In the genomic region with DNA sequence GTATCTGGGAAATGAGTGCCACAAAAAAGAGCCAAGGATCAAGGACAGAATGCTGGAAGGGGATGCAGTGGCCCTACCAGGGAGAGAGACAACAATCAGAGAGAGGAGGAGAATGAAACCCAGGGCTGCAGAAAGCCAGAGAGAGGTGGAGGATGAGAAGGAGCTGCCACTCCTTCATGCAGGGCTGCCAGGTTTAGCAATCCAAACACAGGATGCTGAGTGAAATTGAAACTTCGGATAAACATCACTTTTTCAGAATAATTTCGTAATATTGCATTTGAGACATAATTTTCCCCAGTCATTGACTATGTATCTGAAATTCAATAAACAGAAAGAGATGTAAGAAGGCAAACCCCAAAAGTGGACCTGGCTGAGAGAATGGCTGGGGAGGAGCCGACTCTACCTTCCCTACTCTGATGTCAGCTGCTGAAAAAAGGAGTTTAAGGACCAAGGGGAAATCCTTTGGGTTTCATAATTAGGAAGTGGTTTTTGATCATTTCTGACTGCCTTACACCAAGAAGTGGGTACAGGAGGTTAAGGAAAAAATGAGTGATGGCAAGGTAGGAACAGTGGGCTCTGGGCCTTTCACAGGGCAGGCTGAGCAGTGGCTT, we compare ENCODE assay signal across 12 cellular contexts. TPM values are rescaled to one million over a fixed set of nuclear protein-coding genes. Genes with fewer than 3 reads are reported as not detected.
DNase-seq lines count a peak whose midpoint lies in the region; ATAC-seq and TF ChIP-seq lines count a peak whose summit lies in the region.
"Had no signal": no experiment of that assay in that cellular context is flagged by ENCODE, and none has a peak within 500 bp of the region (broad histone marks: within the 10 kb centered on the region; RNA-seq: fewer than 3 reads in every experiment).

No MANE protein-coding gene starts in this region.

- peak; percentile 79 for DNase-seq in MV-4-11 (lab: John Stamatoyannopoulos, UW)
- no peak for DNase-seq in RPMI8226
- DNase-seq in DMS153 (lab: John Stamatoyannopoulos, UW) = no peak
- no peak for DNase-seq in T1000 (lab: John Stamatoyannopoulos, UW)
- DNase-seq in ovary = no peak
- DNase-seq: adrenal gland; mammary epithelial cell; NCI-H446 treated with DMSO at 0.1 percent for 48 hours; stimulated activated CD4-positive, alpha-beta T cell treated with anti-CD3 and anti-CD28 coated beads, Interleukin-12 subunit alpha, Interleukin-12 subunit beta, amount 100 ng/mL, for 4 hours had no signal

- intact Hi-C loops in ovary (cut with DNase I) = no loop called here

- WGBS in gastroesophageal sphincter (ENCODE audit: low coverage in 1 of 2), 2 donors = 83 to 87% methylated on average over 1 to 3 of the region's 3 CpGs
- WGBS in ovary, 3 donors = 92 to 97% (median 95%) methylated on average over 3 of the region's 3 CpGs

- no peak for TF ChIP-seq CTCF in gastroesophageal sphincter (IDR thresholded peaks at IDR 0.05)
- TF ChIP-seq CTCF in ovary (IDR thresholded peaks at IDR 0.05) = no peak

- no peaks in the 10 kb centered on the region for H3K27me3 ChIP-seq in gastroesophageal sphincter
- H3K27me3 ChIP-seq in ovary = no peaks in the 10 kb centered on the region
- H3K27me3 ChIP-seq: adrenal gland had no signal

- H3K36me3 ChIP-seq in gastroesophageal sphincter = no peaks in the 10 kb centered on the region
- H3K36me3 ChIP-seq in ovary = no peaks in the 10 kb centered on the region
- H3K36me3 ChIP-seq: adrenal gland had no signal

- peak; percentile 51 for ATAC-seq in GM18511 (IDR thresholded peaks at IDR 0.05; ENCODE audit: unreplicated experiment)
- ATAC-seq in GM21619 (IDR thresholded peaks at IDR 0.05; ENCODE audit: unreplicated experiment) = peak; percentile 45
- ATAC-seq in gastroesophageal sphincter = peak; percentile 69

- H3K4me1 ChIP-seq in gastroesophageal sphincter (peaks cover 2 to 41% (median 21%) of the 10 kb centered on the region in 3 donors), ovary (ENCODE audit: insufficient read depth) (peaks cover 2% of the 10 kb centered on the region)

- H3K27ac ChIP-seq in gastroesophageal sphincter (peak overlapping the region; percentile 47 to 51 (median 48)), ovary (no peak overlapping the region)

- TF ChIP-seq EP300 in gastroesophageal sphincter (IDR thresholded peaks at IDR 0.05) = no peak
- no peak for TF ChIP-seq EP300 in ovary (IDR thresholded peaks at IDR 0.05)

- no peaks in the 10 kb centered on the region for H3K9me3 ChIP-seq in gastroesophageal sphincter
- H3K9me3 ChIP-seq in ovary = no peaks in the 10 kb centered on the region
- H3K9me3 ChIP-seq: adrenal gland had no signal

- TF ChIP-seq POLR2A in gastroesophageal sphincter (IDR thresholded peaks at IDR 0.05) (no peak), ovary (IDR thresholded peaks at IDR 0.05) (no peak)

- no peak overlapping the region for H3K4me3 ChIP-seq in gastroesophageal sphincter
- H3K4me3 ChIP-seq in ovary = no peak overlapping the region
- H3K4me3 ChIP-seq: adrenal gland had no signal

RNA-seq across cellular contexts. Expression of gene SLC9A9, which starts 33.8 kb away (rescaled TPM):
- total RNA-seq in gastroesophageal sphincter = 10 to 100 TPM; 10.1 to 27.2 (median 16.7) TPM
- total RNA-seq in ovary = 10 to 100 TPM in 6 of 7 donors, 1 to 10 TPM in 1; 7.0 to 18.9 (median 13.5) TPM
- polyA plus RNA-seq in ovary = 10 to 100 TPM; 12.8 to 22.7 TPM

Comparison
In these comparisons a context has a peak if more than half of its experiments do, and no peak if none do; other contexts are left out.
1. H3K27ac ChIP-seq: peak in gastroesophageal sphincter (4 of 4); none in ovary (0 of 2).
2. Peak in every context shown above with its lines, with median percentiles within 50 percentile points of each other: ATAC-seq.